8 cellular contexts compared by ENCODE assay signal in genomic region chr20:63857751-63858392, GRCh38. TPM values are rescaled to one million over a fixed set of nuclear protein-coding genes. Genes with fewer than 3 reads are reported as not detected.
A peak's percentile ranks its signal among the peaks of the same experiment; 100 is the strongest.
DNase-seq lines count a peak whose midpoint lies in the region; ATAC-seq lines count a peak whose summit lies in the region.
"Had no signal": no experiment of that assay in that cellular context is flagged by ENCODE, and none has a peak within 500 bp of the region (broad histone marks: within the 10 kb centered on the region; RNA-seq: fewer than 3 reads in every experiment).

No MANE protein-coding gene starts in this region.

- no peaks in the 10 kb centered on the region for H3K36me3 Mint-ChIP-seq in CD4-positive, CD25-positive, alpha-beta regulatory T cell
- peaks cover 4% of the 10 kb centered on the region for H3K36me3 Mint-ChIP-seq in activated naive CD8-positive, alpha-beta T cell treated with anti-CD3 and anti-CD28 coated beads, Interleukin-2, amount 10 ng/mL, durations not matched to agents 7 days and 5 days
- H3K36me3 Mint-ChIP-seq in memory B cell, result peaks cover 5% of the 10 kb centered on the region

- peak overlapping the region in 1 of 4 donors; percentile 48 for H3K4me3 Mint-ChIP-seq in CD4-positive, CD25-positive, alpha-beta regulatory T cell
- no peak overlapping the region for H3K4me3 Mint-ChIP-seq in activated naive CD8-positive, alpha-beta T cell treated with anti-CD3 and anti-CD28 coated beads, Interleukin-2, amount 10 ng/mL, durations not matched to agents 7 days and 5 days
- H3K4me3 Mint-ChIP-seq in memory B cell, result no peak overlapping the region

- ATAC-seq in CD4-positive, CD25-positive, alpha-beta regulatory T cell (ENCODE audit: low read depth in 2 of 2), result no peak
- peak; percentile 5 for ATAC-seq in activated naive CD8-positive, alpha-beta T cell treated with anti-CD3 and anti-CD28 coated beads, Interleukin-2, amount 10 ng/mL, durations not matched to agents 7 days and 5 days (ENCODE audit: low read depth)
- ATAC-seq in memory B cell (ENCODE audit: low read depth) (no peak), HG03520 (IDR thresholded peaks at IDR 0.05; ENCODE audit: unreplicated experiment) (no peak)

- H3K27me3 ChIP-seq in CD4-positive, CD25-positive, alpha-beta regulatory T cell (ENCODE audit: control insufficient read depth, insufficient read depth, low read length), result no peaks in the 10 kb centered on the region

- H3K9me3 ChIP-seq in CD4-positive, CD25-positive, alpha-beta regulatory T cell (ENCODE audit: control insufficient read depth in 2 of 2, low read length in 2 of 2), result no peaks in the 10 kb centered on the region
- H3K9me3 ChIP-seq: suprapubic skin had no signal

- no peaks in the 10 kb centered on the region for H3K9me3 Mint-ChIP-seq in CD4-positive, CD25-positive, alpha-beta regulatory T cell
- no peaks in the 10 kb centered on the region for H3K9me3 Mint-ChIP-seq in activated naive CD8-positive, alpha-beta T cell treated with anti-CD3 and anti-CD28 coated beads, Interleukin-2, amount 10 ng/mL, durations not matched to agents 7 days and 5 days
- no peaks in the 10 kb centered on the region for H3K9me3 Mint-ChIP-seq in memory B cell

- no peak for DNase-seq in CD4-positive, CD25-positive, alpha-beta regulatory T cell
- no peak for DNase-seq in activated naive CD8-positive, alpha-beta T cell treated with anti-CD3 and anti-CD28 coated beads, Interleukin-2, amount 10 ng/mL, durations not matched to agents 7 days and 5 days
- DNase-seq in memory B cell (ENCODE audit: low spot score in 2 of 2) (no peak), NCI-H774 (lab: John Stamatoyannopoulos, UW) (no peak), NCI-H524 treated with DMSO at 0.1 percent for 48 hours (lab: John Stamatoyannopoulos, UW) (no peak)
- DNase-seq: activated CD8-positive, alpha-beta T cell treated with anti-CD3 and anti-CD28 coated beads, Interleukin-2, amount 10 ng/mL, durations not matched to agents 7 days and 5 days had no signal

- POLR2A ChIA-PET in activated naive CD8-positive, alpha-beta T cell treated with anti-CD3 and anti-CD28 coated beads, Interleukin-2, amount 10 ng/mL, durations not matched to agents 7 days and 5 days (lab: Charles Lee), result interaction anchor here (0.9 kb wide), 1 partner anchor 337 kb away, joined by 3 read pairs; the partner anchor contains the start of gene PPDPF

- H3K4me1 ChIP-seq in CD4-positive, CD25-positive, alpha-beta regulatory T cell (ENCODE audit: control insufficient read depth, insufficient read depth, low read length, poor library complexity, severe bottlenecking), result peaks cover 29% of the 10 kb centered on the region

- H3K27ac ChIP-seq in CD4-positive, CD25-positive, alpha-beta regulatory T cell (ENCODE audit: insufficient read depth, low read length, poor library complexity, severe bottlenecking), result no peak overlapping the region

- peak overlapping the region in 2 of 3 donors; percentile 71 to 94 for H3K27ac Mint-ChIP-seq in CD4-positive, CD25-positive, alpha-beta regulatory T cell
- H3K27ac Mint-ChIP-seq in activated naive CD8-positive, alpha-beta T cell treated with anti-CD3 and anti-CD28 coated beads, Interleukin-2, amount 10 ng/mL, durations not matched to agents 7 days and 5 days, result no peak overlapping the region
- peak overlapping the region; percentile 14 for H3K27ac Mint-ChIP-seq in memory B cell

- H3K4me1 Mint-ChIP-seq in CD4-positive, CD25-positive, alpha-beta regulatory T cell, result peaks cover 0 to 38% (median 8%) of the 10 kb centered on the region in 4 donors
- H3K4me1 Mint-ChIP-seq in activated naive CD8-positive, alpha-beta T cell treated with anti-CD3 and anti-CD28 coated beads, Interleukin-2, amount 10 ng/mL, durations not matched to agents 7 days and 5 days, result peaks cover 11% of the 10 kb centered on the region
- peaks cover 17% of the 10 kb centered on the region for H3K4me1 Mint-ChIP-seq in memory B cell

- no peak overlapping the region for H3K4me3 ChIP-seq in CD4-positive, CD25-positive, alpha-beta regulatory T cell (ENCODE audit: low read depth, low read length)
- H3K4me3 ChIP-seq: suprapubic skin had no signal

- H3K36me3 ChIP-seq in CD4-positive, CD25-positive, alpha-beta regulatory T cell (ENCODE audit: control insufficient read depth, insufficient read depth, low read length), result no peaks in the 10 kb centered on the region

- no peaks in the 10 kb centered on the region for H3K27me3 Mint-ChIP-seq in CD4-positive, CD25-positive, alpha-beta regulatory T cell
- no peaks in the 10 kb centered on the region for H3K27me3 Mint-ChIP-seq in activated naive CD8-positive, alpha-beta T cell treated with anti-CD3 and anti-CD28 coated beads, Interleukin-2, amount 10 ng/mL, durations not matched to agents 7 days and 5 days
- H3K27me3 Mint-ChIP-seq in memory B cell, result peaks cover 3% of the 10 kb centered on the region

RNA-seq across cellular contexts. Expression of gene ABHD16B, which starts 3.4 kb away (rescaled TPM):
- total RNA-seq in CD4-positive, CD25-positive, alpha-beta regulatory T cell, result not detected
- under 1 TPM in 1 of 4 donors, not detected in 3; 0.21 TPM for polyA plus RNA-seq in CD4-positive, CD25-positive, alpha-beta regulatory T cell
- total RNA-seq in activated naive CD8-positive, alpha-beta T cell treated with anti-CD3 and anti-CD28 coated beads, Interleukin-2, amount 10 ng/mL, durations not matched to agents 7 days and 5 days, result not detected
- total RNA-seq: activated CD8-positive, alpha-beta T cell treated with anti-CD3 and anti-CD28 coated beads, Interleukin-2, amount 10 ng/mL, durations not matched to agents 7 days and 5 days; suprapubic skin had no signal

RNA-seq across cellular contexts. Expression of gene TPD52L2, which starts 7.2 kb away (rescaled TPM):
- 33.7 TPM for total RNA-seq in CD4-positive, CD25-positive, alpha-beta regulatory T cell
- polyA plus RNA-seq in CD4-positive, CD25-positive, alpha-beta regulatory T cell, result 10 to 100 TPM; 69.0 to 72.1 (median 69.9) TPM
- 10 to 100 TPM; 37.9 to 39.5 TPM for total RNA-seq in activated naive CD8-positive, alpha-beta T cell treated with anti-CD3 and anti-CD28 coated beads, Interleukin-2, amount 10 ng/mL, durations not matched to agents 7 days and 5 days

RNA-seq across cellular contexts. Expression of gene ZBTB46, which starts 26.8 kb away (rescaled TPM):
- 0.49 TPM for total RNA-seq in CD4-positive, CD25-positive, alpha-beta regulatory T cell
- polyA plus RNA-seq in CD4-positive, CD25-positive, alpha-beta regulatory T cell, result under 1 TPM in 2 of 4 donors, not detected in 2; 0.03 to 0.09 TPM
- under 1 TPM; 0.11 to 0.25 TPM for total RNA-seq in activated naive CD8-positive, alpha-beta T cell treated with anti-CD3 and anti-CD28 coated beads, Interleukin-2, amount 10 ng/mL, durations not matched to agents 7 days and 5 days

RNA-seq across cellular contexts. Expression of gene DNAJC5, which starts 37.1 kb away (rescaled TPM):
- total RNA-seq in CD4-positive, CD25-positive, alpha-beta regulatory T cell, result 34.9 TPM
- polyA plus RNA-seq in CD4-positive, CD25-positive, alpha-beta regulatory T cell, result 1 to 10 TPM; 5.0 to 7.0 (median 5.8) TPM
- total RNA-seq in activated naive CD8-positive, alpha-beta T cell treated with anti-CD3 and anti-CD28 coated beads, Interleukin-2, amount 10 ng/mL, durations not matched to agents 7 days and 5 days, result 10 to 100 TPM; 48.3 to 49.2 TPM
